In genomic region chr19:1101337-1101698, GRCh38 we compare ENCODE assay signal across 9 cellular contexts. TPM values are rescaled to one million over a fixed set of nuclear protein-coding genes. Genes with fewer than 3 reads are reported as not detected.
A peak's percentile ranks its signal among the peaks of the same experiment; 100 is the strongest.
DNase-seq lines count a peak whose midpoint lies in the region; ATAC-seq, FAIRE-seq and TF ChIP-seq lines count a peak whose summit lies in the region.
"Had no signal": no experiment of that assay in that cellular context is flagged by ENCODE, and none has a peak within 500 bp of the region (broad histone marks: within the 10 kb centered on the region; RNA-seq: fewer than 3 reads in every experiment).

No MANE protein-coding gene starts in this region.

- peak overlapping the region; percentile 70 for H3K9ac ChIP-seq in astrocyte (ENCODE audit: low read length)
- H3K9ac ChIP-seq in mesendoderm (ENCODE audit: low read length), result peak overlapping the region; percentile 35

- FAIRE-seq in astrocyte (lab: Jason Lieb, UNC), result no peak

- H2BK15ac ChIP-seq in mesendoderm (replicated peaks; ENCODE audit: low read depth), result no peak overlapping the region

- peaks cover 65% of the 10 kb centered on the region for H3K4me1 Mint-ChIP-seq in activated T-cell treated with anti-CD3 and anti-CD28 coated beads, Interleukin-2, amount 50 U/mL, for 72 hours (ENCODE audit: low read depth)
- H3K4me1 Mint-ChIP-seq in astrocyte (ENCODE audit: low read depth, unreplicated experiment), result peaks cover 11% of the 10 kb centered on the region

- peak overlapping the region; percentile 75 for H3K4me2 ChIP-seq in astrocyte (ENCODE audit: low read length)
- H3K4me2 ChIP-seq in mesendoderm (ENCODE audit: low read length), result no peak overlapping the region

- CTCF ChIA-PET in HEK293T (lab: Yijun Ruan, JAX), result no interaction called here

- no peaks in the 10 kb centered on the region for H3K9me3 ChIP-seq in astrocyte (ENCODE audit: insufficient read depth, low read depth, low read length)
- no peaks in the 10 kb centered on the region for H3K9me3 ChIP-seq in upper lobe of left lung

- H3K79me2 ChIP-seq in astrocyte (ENCODE audit: insufficient read depth, low read length) (peaks cover 17% of the 10 kb centered on the region), mesendoderm (ENCODE audit: control insufficient read depth, insufficient read depth, low read length) (peaks cover 4% of the 10 kb centered on the region)

- H3K9me3 Mint-ChIP-seq in activated T-cell treated with anti-CD3 and anti-CD28 coated beads, Interleukin-2, amount 50 U/mL, for 72 hours, result peaks cover 3% of the 10 kb centered on the region in 2 donors
- peaks cover 4% of the 10 kb centered on the region for H3K9me3 Mint-ChIP-seq in astrocyte (ENCODE audit: unreplicated experiment)

- H3K4ac ChIP-seq in mesendoderm (ENCODE audit: low read depth, low read length), result no peak overlapping the region

- H3K27me3 Mint-ChIP-seq in activated T-cell treated with anti-CD3 and anti-CD28 coated beads, Interleukin-2, amount 50 U/mL, for 72 hours (ENCODE audit: low read depth), result no peaks in the 10 kb centered on the region
- H3K27me3 Mint-ChIP-seq in astrocyte (ENCODE audit: low read depth, unreplicated experiment), result no peaks in the 10 kb centered on the region

- no peak overlapping the region for H3K23ac ChIP-seq in mesendoderm (ENCODE audit: low read length)

- peaks cover 5 to 10% of the 10 kb centered on the region in 2 donors for H3K36me3 Mint-ChIP-seq in activated T-cell treated with anti-CD3 and anti-CD28 coated beads, Interleukin-2, amount 50 U/mL, for 72 hours (ENCODE audit: insufficient read depth in 2 of 2)
- peaks cover 4% of the 10 kb centered on the region for H3K36me3 Mint-ChIP-seq in astrocyte (ENCODE audit: low read depth, unreplicated experiment)

- peak in 2 of 4 donors; percentile 18 to 81 for TF ChIP-seq EP300 in upper lobe of left lung (IDR thresholded peaks at IDR 0.05)

- no peak overlapping the region for H2AK5ac ChIP-seq in mesendoderm (ENCODE audit: low read length)

- H3K4me3 ChIP-seq in astrocyte (ENCODE audit: insufficient read depth, low read depth, low read length) (no peak overlapping the region), mesendoderm (ENCODE audit: low read length) (no peak overlapping the region), upper lobe of left lung (peak overlapping the region in 3 of 4 donors; percentile 6 to 27 (median 13))

- H3K18ac ChIP-seq in mesendoderm (ENCODE audit: low read length), result peak overlapping the region; percentile 11

- no peaks in the 10 kb centered on the region for H3K79me1 ChIP-seq in mesendoderm (ENCODE audit: low read length)

- no peak for ATAC-seq in activated T-cell treated with anti-CD3 and anti-CD28 coated beads, Interleukin-2, amount 50 U/mL, for 72 hours (replicated peaks in 1 of 2)
- no peak for ATAC-seq in upper lobe of left lung (ENCODE audit: low FRiP score in 2 of 2)
- no peak for ATAC-seq in HG03039 (IDR thresholded peaks at IDR 0.05; ENCODE audit: unreplicated experiment)

- TF ChIP-seq CTCF in astrocyte (IDR thresholded peaks at IDR 0.05; ENCODE audit: insufficient read depth, low read depth, low read length) (no peak), upper lobe of left lung (IDR thresholded peaks at IDR 0.05) (no peak)

- peaks cover 14% of the 10 kb centered on the region for H4K20me1 ChIP-seq in astrocyte (ENCODE audit: insufficient read depth, low read length)

- POLR2A ChIA-PET in HEK293T (lab: Yijun Ruan, JAX), result interaction anchor here (2.0 kb wide), 1 partner anchor 168 kb away, joined by 9 read pairs; the partner anchor contains the start of gene CIRBP

- H4K8ac ChIP-seq in mesendoderm (ENCODE audit: low read depth, low read length), result no peak overlapping the region

- H2AFZ ChIP-seq in astrocyte (ENCODE audit: low read depth, low read length), result no peak overlapping the region

- H4K5ac ChIP-seq in mesendoderm (ENCODE audit: low read length), result peak overlapping the region; percentile 56

- TF ChIP-seq POLR2A in upper lobe of left lung (IDR thresholded peaks at IDR 0.05), result peak in 1 of 4 donors; percentile 29

- peak overlapping the region; percentile 4 for H2BK5ac ChIP-seq in mesendoderm (ENCODE audit: low read length)

- no CpG with 5 or more reads among the region's 9 CpGs for WGBS in mesendoderm (ENCODE audit: extremely low coverage, insufficient coverage, low lambda C conversion rate)
- 0 to 10% methylated on average over 2 to 9 of the region's 9 CpGs for WGBS in upper lobe of left lung, 2 donors

- no peak overlapping the region for H2BK120ac ChIP-seq in mesendoderm (ENCODE audit: low read depth, low read length)

- peaks cover 47% of the 10 kb centered on the region for H3K4me1 ChIP-seq in astrocyte (ENCODE audit: insufficient read depth, low read length)
- H3K4me1 ChIP-seq in mesendoderm (ENCODE audit: control insufficient read depth, low read depth, low read length), result peaks cover 3% of the 10 kb centered on the region
- peaks cover 70 to 80% (median 75%) of the 10 kb centered on the region in 4 donors for H3K4me1 ChIP-seq in upper lobe of left lung

- peak overlapping the region; percentile 54 to 84 for H3K4me3 Mint-ChIP-seq in activated T-cell treated with anti-CD3 and anti-CD28 coated beads, Interleukin-2, amount 50 U/mL, for 72 hours
- no peak overlapping the region for H3K4me3 Mint-ChIP-seq in astrocyte (ENCODE audit: unreplicated experiment)

- H3K27ac ChIP-seq in astrocyte (ENCODE audit: low read depth, low read length) (peak overlapping the region; percentile 88), mesendoderm (ENCODE audit: low read depth, low read length) (peak overlapping the region; percentile 83), upper lobe of left lung (peak overlapping the region; percentile 94 to 97 (median 95))

- H3K27me3 ChIP-seq in astrocyte (ENCODE audit: insufficient read depth, low read length) (no peaks in the 10 kb centered on the region), mesendoderm (ENCODE audit: insufficient read depth, low read length, poor library complexity) (no peaks in the 10 kb centered on the region), upper lobe of left lung (no peaks in the 10 kb centered on the region)

- peak overlapping the region; percentile 79 for H3K27ac Mint-ChIP-seq in activated T-cell treated with anti-CD3 and anti-CD28 coated beads, Interleukin-2, amount 50 U/mL, for 72 hours
- no peak overlapping the region for H3K27ac Mint-ChIP-seq in astrocyte (ENCODE audit: unreplicated experiment)

- no peak for DNase-seq in activated T-cell treated with anti-CD3 and anti-CD28 coated beads, Interleukin-2, amount 50 U/mL, for 72 hours
- no peak for DNase-seq in activated T-cell treated with anti-CD3 and anti-CD28 coated beads, Interleukin-2, amount 50 U/mL, for 48 hours
- DNase-seq in astrocyte (ENCODE audit: low read depth), result no peak
- DNase-seq in mesendoderm, result peak; percentile 50
- peak in 1 of 2 donors; percentile 90 for DNase-seq in upper lobe of left lung
- DNase-seq in HEK293T (ENCODE audit: extremely low spot score), result no peak
- no peak for DNase-seq in NCI-H1092 treated with DMSO at 0.1 percent for 48 hours (lab: John Stamatoyannopoulos, UW)
- DNase-seq: COR-L47 had no signal

- H3K56ac ChIP-seq in mesendoderm (ENCODE audit: low read length), result peak overlapping the region; percentile 85

- H3K36me3 ChIP-seq in astrocyte (ENCODE audit: insufficient read depth, low read length), result no peaks in the 10 kb centered on the region
- H3K36me3 ChIP-seq in mesendoderm (ENCODE audit: control insufficient read depth, insufficient read depth, low read length), result no peaks in the 10 kb centered on the region
- H3K36me3 ChIP-seq in upper lobe of left lung, result peaks cover 0 to 8% (median 7%) of the 10 kb centered on the region in 4 donors

TF ChIP-seq in HEK293T, 16 proteins besides CTCF, POLR2A, EP300 and RAD21:
- TF ChIP-seq TARDBP (IDR thresholded peaks at IDR 0.05) (no peak), ARNT (IDR thresholded peaks at IDR 0.05) (no peak), ELF4 (IDR thresholded peaks at IDR 0.05) (no peak), LEF1 (IDR thresholded peaks at IDR 0.05; ENCODE audit: borderline replicate concordance) (no peak), ZNF384 (IDR thresholded peaks at IDR 0.05) (no peak), BHLHE40 (IDR thresholded peaks at IDR 0.05; ENCODE audit: borderline replicate concordance) (no peak), FOXA1 (IDR thresholded peaks at IDR 0.05) (no peak), HDGF (IDR thresholded peaks at IDR 0.05; ENCODE audit: borderline replicate concordance) (no peak), L3MBTL2 (conservative IDR thresholded peaks at IDR 0.05) (no peak), SP1 (IDR thresholded peaks at IDR 0.05) (no peak), FOXM1 (IDR thresholded peaks at IDR 0.05; ENCODE audit: borderline replicate concordance) (no peak), NFRKB (IDR thresholded peaks at IDR 0.05) (no peak), CTBP1 (IDR thresholded peaks at IDR 0.05; ENCODE audit: borderline replicate concordance) (no peak), SUZ12 (IDR thresholded peaks at IDR 0.05) (no peak), FOXK2 (IDR thresholded peaks at IDR 0.05) (no peak)
- TF ChIP-seq, protein P1, sequence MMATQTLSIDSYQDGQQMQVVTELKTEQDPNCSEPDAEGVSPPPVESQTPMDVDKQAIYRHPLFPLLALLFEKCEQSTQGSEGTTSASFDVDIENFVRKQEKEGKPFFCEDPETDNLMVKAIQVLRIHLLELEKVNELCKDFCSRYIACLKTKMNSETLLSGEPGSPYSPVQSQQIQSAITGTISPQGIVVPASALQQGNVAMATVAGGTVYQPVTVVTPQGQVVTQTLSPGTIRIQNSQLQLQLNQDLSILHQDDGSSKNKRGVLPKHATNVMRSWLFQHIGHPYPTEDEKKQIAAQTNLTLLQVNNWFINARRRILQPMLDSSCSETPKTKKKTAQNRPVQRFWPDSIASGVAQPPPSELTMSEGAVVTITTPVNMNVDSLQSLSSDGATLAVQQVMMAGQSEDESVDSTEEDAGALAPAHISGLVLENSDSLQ (IDR thresholded peaks at IDR 0.05), result no peak
TF ChIP-seq in HEK293T: peak in this region for 0.

RNA-seq across cellular contexts. Expression of gene GPX4, which starts 2.5 kb away (rescaled TPM):
- 100 to 1,000 TPM; 251 to 308 TPM for total RNA-seq in activated T-cell treated with anti-CD3 and anti-CD28 coated beads, Interleukin-2, amount 50 U/mL, for 72 hours
- 294 and 325 TPM in 2 replicates for total RNA-seq in astrocyte
- polyA plus RNA-seq in mesendoderm (2013, experiment 1 of 2), result 395 TPM
- 398 TPM for polyA plus RNA-seq in mesendoderm (2013, experiment 2 of 2)
- total RNA-seq in upper lobe of left lung, result 100 to 1,000 TPM; 370 to 717 (median 484) TPM

RNA-seq across cellular contexts. Expression of gene POLR2E, which starts 6.1 kb away (rescaled TPM):
- 100 to 1,000 TPM; 176 to 179 TPM for total RNA-seq in activated T-cell treated with anti-CD3 and anti-CD28 coated beads, Interleukin-2, amount 50 U/mL, for 72 hours
- total RNA-seq in astrocyte (180 and 207 TPM in 2 replicates), upper lobe of left lung (100 to 1,000 TPM in 4 of 6 donors, 10 to 100 TPM in 2; 50.0 to 176 (median 103) TPM)
- polyA plus RNA-seq in mesendoderm (2013, experiment 1 of 2), result 206 TPM
- polyA plus RNA-seq in mesendoderm (2013, experiment 2 of 2), result 211 TPM

RNA-seq across cellular contexts. Expression of gene ARHGAP45, which starts 34.4 kb away (rescaled TPM):
- 100 to 1,000 TPM; 235 to 236 TPM for total RNA-seq in activated T-cell treated with anti-CD3 and anti-CD28 coated beads, Interleukin-2, amount 50 U/mL, for 72 hours
- 2.7 and 3.0 TPM in 2 replicates for total RNA-seq in astrocyte
- 7.9 TPM for polyA plus RNA-seq in mesendoderm (2013, experiment 1 of 2)
- 8.0 TPM for polyA plus RNA-seq in mesendoderm (2013, experiment 2 of 2)
- 100 to 1,000 TPM in 4 of 6 donors, 10 to 100 TPM in 2; 91.6 to 332 (median 123) TPM for total RNA-seq in upper lobe of left lung

Comparison
In these comparisons a context has a peak if more than half of its experiments do, and no peak if none do; other contexts are left out.
1. H3K4me3 ChIP-seq: peak in upper lobe of left lung (3 of 4); none in astrocyte (single experiment) and mesendoderm (single experiment).
2. RNA of gene ARHGAP45, which starts 34.4 kb away (total RNA-seq): 235 to 236 TPM in activated T-cell treated with anti-CD3 and anti-CD28 coated beads, Interleukin-2, amount 50 U/mL, for 72 hours and 91.6 to 332 TPM in upper lobe of left lung; 2.7 to 3.0 TPM in astrocyte; every median in the first group is over 10 times any median in the second.
3. Peak in every context shown above with its lines, with median percentiles within 50 percentile points of each other: H3K27ac ChIP-seq.